18 cellular contexts compared by ENCODE assay signal in genomic region chr17:37054894-37055293, GRCh38.
DNase-seq lines count a peak whose midpoint lies in the region; ATAC-seq, FAIRE-seq and TF ChIP-seq lines count a peak whose summit lies in the region.
"Had no signal": no experiment of that assay in that cellular context is flagged by ENCODE, and none has a peak within 500 bp of the region (broad histone marks: within the 10 kb centered on the region; RNA-seq: fewer than 3 reads in every experiment).

No MANE protein-coding gene starts in this region.

- peak overlapping the region; percentile 18 to 78 for H3K27ac Mint-ChIP-seq in natural killer cell
- no peak overlapping the region for H3K27ac Mint-ChIP-seq in natural killer cell treated with Interleukin-12 subunit alpha and Interleukin-12 subunit beta and Interleukin-15 and Interleukin-18, amount 100 ng/mL, for 72 hours
- peak overlapping the region; percentile 67 for H3K27ac Mint-ChIP-seq in central memory CD8-positive, alpha-beta T cell (ENCODE audit: low read depth)
- H3K27ac Mint-ChIP-seq in nephron progenitor cell, result peak overlapping the region; percentile 88

- H3K4me3 Mint-ChIP-seq in natural killer cell (no peak overlapping the region), nephron progenitor cell (no peak overlapping the region)
- no peak overlapping the region for H3K4me3 Mint-ChIP-seq in natural killer cell treated with Interleukin-12 subunit alpha and Interleukin-12 subunit beta and Interleukin-15 and Interleukin-18, amount 100 ng/mL, for 72 hours
- H3K4me3 Mint-ChIP-seq in central memory CD8-positive, alpha-beta T cell, result no peak overlapping the region

- no peaks in the 10 kb centered on the region for H3K9me3 Mint-ChIP-seq in natural killer cell
- H3K9me3 Mint-ChIP-seq in natural killer cell treated with Interleukin-12 subunit alpha and Interleukin-12 subunit beta and Interleukin-15 and Interleukin-18, amount 100 ng/mL, for 72 hours, result no peaks in the 10 kb centered on the region
- H3K9me3 Mint-ChIP-seq in central memory CD8-positive, alpha-beta T cell, result no peaks in the 10 kb centered on the region
- H3K9me3 Mint-ChIP-seq in nephron progenitor cell, result no peaks in the 10 kb centered on the region

- H3K27me3 ChIP-seq in small intestine (ENCODE audit: control insufficient read depth in 2 of 2, insufficient read depth in 2 of 2, low read length in 2 of 2), result no peaks in the 10 kb centered on the region
- H3K27me3 ChIP-seq: BLaER1 treated with 17β-estradiol and CSF1 and Interleukin-3, amounts not matched to agents 10 nM and 100 nM; MG63; Peyer's patch had no signal

- no peak for TF ChIP-seq CTCF in natural killer cell (IDR thresholded peaks at IDR 0.05)
- no peak for TF ChIP-seq CTCF in nephron progenitor cell (IDR thresholded peaks at IDR 0.05)

- peaks cover 2 to 3% of the 10 kb centered on the region in 2 donors for H3K36me3 ChIP-seq in small intestine (ENCODE audit: control insufficient read depth in 2 of 2, insufficient read depth in 2 of 2, low read length in 2 of 2)

- H3K4me1 Mint-ChIP-seq in natural killer cell (peaks cover 0 to 4% of the 10 kb centered on the region in 2 donors), nephron progenitor cell (peaks cover 64% of the 10 kb centered on the region)
- H3K4me1 Mint-ChIP-seq in natural killer cell treated with Interleukin-12 subunit alpha and Interleukin-12 subunit beta and Interleukin-15 and Interleukin-18, amount 100 ng/mL, for 72 hours (ENCODE audit: low read depth in 2 of 2), result peaks cover 0 to 3% of the 10 kb centered on the region in 2 donors
- H3K4me1 Mint-ChIP-seq in central memory CD8-positive, alpha-beta T cell, result no peaks in the 10 kb centered on the region

- no peak for FAIRE-seq in small intestine (lab: Jason Lieb, UNC)
- FAIRE-seq: D721Med had no signal

- H3K27me3 Mint-ChIP-seq in natural killer cell (ENCODE audit: low read depth in 2 of 2), result no peaks in the 10 kb centered on the region
- no peaks in the 10 kb centered on the region for H3K27me3 Mint-ChIP-seq in natural killer cell treated with Interleukin-12 subunit alpha and Interleukin-12 subunit beta and Interleukin-15 and Interleukin-18, amount 100 ng/mL, for 72 hours
- H3K27me3 Mint-ChIP-seq in central memory CD8-positive, alpha-beta T cell, result no peaks in the 10 kb centered on the region
- no peaks in the 10 kb centered on the region for H3K27me3 Mint-ChIP-seq in nephron progenitor cell (ENCODE audit: low read depth, poor library complexity)

- H3K4me3 ChIP-seq in small intestine (ENCODE audit: low read depth in 1 of 2, low read length in 2 of 2), result no peak overlapping the region
- H3K4me3 ChIP-seq: BLaER1 treated with 17β-estradiol and CSF1 and Interleukin-3, amounts not matched to agents 10 nM and 100 nM; MG63; Peyer's patch had no signal

- TF ChIP-seq POLR2A in erythroblast (IDR thresholded peaks at IDR 0.05; ENCODE audit: low read length), result no peak

- H3K9me3 ChIP-seq in small intestine (ENCODE audit: control insufficient read depth, low read depth), result no peaks in the 10 kb centered on the region
- H3K9me3 ChIP-seq: MG63, Peyer's patch had no signal

- H3K27ac ChIP-seq in small intestine (ENCODE audit: low read depth in 1 of 2, low read length in 1 of 2), result no peak overlapping the region
- H3K27ac ChIP-seq: BLaER1 treated with 17β-estradiol and CSF1 and Interleukin-3, amounts not matched to agents 10 nM and 100 nM; Peyer's patch had no signal

- whole genome bisulfite sequencing in small intestine, 3 donors, result 89 to 94% (median 93%) methylated on average over 8 of the region's 8 CpGs

- ATAC-seq in natural killer cell, result no peak
- no peak for ATAC-seq in natural killer cell treated with Interleukin-12 subunit alpha and Interleukin-12 subunit beta and Interleukin-15 and Interleukin-18, amount 100 ng/mL, for 72 hours
- no peak for ATAC-seq in central memory CD8-positive, alpha-beta T cell (replicated peaks; ENCODE audit: extremely low read depth, poor library complexity, severe bottlenecking)
- no peak for ATAC-seq in left cardiac atrium

- DNase-seq in natural killer cell (no peak), nephron progenitor cell (no peak), small intestine (no peak), left cardiac atrium (no peak), erythroblast (lab: John Stamatoyannopoulos, UW) (no peak)
- DNase-seq in natural killer cell treated with Interleukin-12 subunit alpha and Interleukin-12 subunit beta and Interleukin-15 and Interleukin-18, amount 100 ng/mL, for 72 hours (ENCODE audit: low spot score), result no peak
- no peak for DNase-seq in central memory CD8-positive, alpha-beta T cell (ENCODE audit: low spot score in 2 of 2)
- DNase-seq: 8988T, DMS53, GF-D8, MG63, NCI-H1417, NCI-H187, NCI-H446, NCI-H526, Peyer's patch had no signal

- H3K36me3 Mint-ChIP-seq in natural killer cell, result no peaks in the 10 kb centered on the region
- no peaks in the 10 kb centered on the region for H3K36me3 Mint-ChIP-seq in natural killer cell treated with Interleukin-12 subunit alpha and Interleukin-12 subunit beta and Interleukin-15 and Interleukin-18, amount 100 ng/mL, for 72 hours
- H3K36me3 Mint-ChIP-seq in central memory CD8-positive, alpha-beta T cell (ENCODE audit: insufficient read depth), result peaks cover 17% of the 10 kb centered on the region
- peaks cover 40% of the 10 kb centered on the region for H3K36me3 Mint-ChIP-seq in nephron progenitor cell (ENCODE audit: low read depth)

- peaks cover 0 to 8% of the 10 kb centered on the region in 2 donors for H3K4me1 ChIP-seq in small intestine (ENCODE audit: control insufficient read depth in 2 of 2, insufficient read depth in 1 of 2, low read depth in 1 of 2, low read length in 1 of 2)

- intact Hi-C loops in natural killer cell (cut with micrococcal nuclease) (no loop called here), left cardiac atrium (cut with DNase I) (no loop called here)

Comparison
In these comparisons a context has a peak if more than half of its experiments do, and no peak if none do; other contexts are left out.
1. H3K27ac Mint-ChIP-seq: peak in natural killer cell (2 of 2), central memory CD8-positive, alpha-beta T cell (single experiment) and nephron progenitor cell (single experiment); none in natural killer cell treated with Interleukin-12 subunit alpha and Interleukin-12 subunit beta and Interleukin-15 and Interleukin-18, amount 100 ng/mL, for 72 hours (0 of 2).